8 cellular contexts compared by ENCODE assay signal in the genomic region with DNA sequence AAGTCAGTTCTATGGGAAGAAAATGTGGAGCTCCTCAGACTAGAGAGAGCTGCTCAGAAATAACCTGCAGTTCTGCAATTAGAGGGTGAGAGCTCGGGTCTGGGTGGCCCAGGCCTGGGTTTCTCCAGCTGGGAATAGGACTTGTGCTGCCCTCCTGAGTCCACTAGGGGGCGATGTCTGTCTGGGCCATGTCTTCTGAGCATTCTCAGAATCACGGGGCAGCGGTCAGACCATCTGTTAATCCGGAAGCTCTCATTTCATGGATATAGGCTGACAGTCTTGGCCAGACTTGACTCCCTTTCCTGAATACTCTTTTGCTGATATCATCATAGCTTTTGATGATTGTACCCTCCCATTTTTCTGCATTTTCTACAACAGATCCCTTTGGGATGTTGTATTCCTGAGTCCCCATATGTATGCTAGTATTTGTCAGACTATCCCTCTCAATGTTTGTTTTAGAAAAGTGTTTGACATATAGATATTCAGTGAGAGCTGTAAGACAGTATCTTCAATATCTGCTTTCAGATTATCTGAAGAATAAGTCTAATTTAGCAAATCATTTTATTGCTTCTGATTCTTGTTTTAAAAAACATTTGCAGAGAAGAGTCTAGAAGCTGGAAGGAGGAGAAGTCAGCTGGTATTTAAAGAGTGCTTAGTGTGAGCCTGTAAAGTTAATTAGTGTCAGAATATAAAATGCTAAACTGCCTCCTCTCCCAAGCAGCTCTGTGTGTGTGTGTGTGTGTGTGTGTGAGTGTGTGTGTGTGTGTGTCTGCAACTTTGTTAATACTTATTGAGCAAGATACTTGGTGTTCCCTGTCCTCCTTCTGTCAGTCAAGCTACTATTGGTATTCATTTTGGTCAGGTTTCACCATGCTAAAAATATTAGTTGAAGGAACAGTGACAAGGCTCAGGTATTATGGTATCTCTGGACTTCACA. TPM values are rescaled to one million over a fixed set of nuclear protein-coding genes. Genes with fewer than 3 reads are reported as not detected.
DNase-seq lines count a peak whose midpoint lies in the region; TF ChIP-seq lines count a peak whose summit lies in the region.

No MANE protein-coding gene starts in this region.

- H3F3A ChIP-seq in Loucy (ENCODE audit: low read depth), result no peaks in the 10 kb centered on the region

- H3K4me3 ChIP-seq in GM06990 (replicated peaks; ENCODE audit: low read depth, low read length) (no peak overlapping the region), Loucy (ENCODE audit: low read length, poor library complexity, severe bottlenecking) (no peak overlapping the region)

- DNase-seq in GM06990 (ENCODE audit: extremely low read depth, insufficient read length) (peak; percentile 16), HCEC 1CT (peak; percentile 93), SIG-M5 treated with dmso at 0.1 percent for 504 hours (lab: John Stamatoyannopoulos, UW; ENCODE audit: unreplicated experiment) (peak; percentile 86), head of caudate nucleus (peak; percentile 53 to 93 (median 78)), posterior cingulate gyrus (peak; percentile 45 to 95 (median 76)), ureter (ENCODE audit: low spot score) (peak; percentile 81)
- DNase-seq in activated naive CD4-positive, alpha-beta T cell treated with Interleukin-2 at 50 U/mL for 16 hours, result peak; percentile 75

- no peaks in the 10 kb centered on the region for H3K9me3 ChIP-seq in Loucy (ENCODE audit: insufficient read depth, low read depth, low read length)

- TF ChIP-seq CTCF in GM06990 (IDR thresholded peaks at IDR 0.05; ENCODE audit: insufficient read depth, low read length, poor library complexity, severe bottlenecking) (peak; percentile 98), Loucy (conservative IDR thresholded peaks at IDR 0.05; ENCODE audit: low read length) (peak; percentile 99)

- no peaks in the 10 kb centered on the region for H4K20me1 ChIP-seq in Loucy (ENCODE audit: insufficient read depth, low read length, poor library complexity, severe bottlenecking)

- no peaks in the 10 kb centered on the region for H3K27me3 ChIP-seq in GM06990 (replicated peaks; ENCODE audit: control insufficient read depth, insufficient read depth, low read length)
- H3K27me3 ChIP-seq in Loucy (ENCODE audit: insufficient read depth, low read length, poor library complexity, severe bottlenecking), result no peaks in the 10 kb centered on the region

- H3K9me2 ChIP-seq in Loucy (replicated peaks; ENCODE audit: low read depth, low read length), result no peaks in the 10 kb centered on the region

- H3K36me3 ChIP-seq in GM06990 (ENCODE audit: control insufficient read depth, insufficient read depth, low read length) (peaks cover 15% of the 10 kb centered on the region), Loucy (ENCODE audit: insufficient read depth, low read length) (peaks cover 68% of the 10 kb centered on the region; the same call in 1 of the 2 replicates)

- H3K4me2 ChIP-seq in Loucy (ENCODE audit: low read depth, low read length, poor library complexity, severe bottlenecking), result peak overlapping the region; percentile 43

- no peak overlapping the region for H2AFZ ChIP-seq in Loucy (ENCODE audit: low read length)

- H3K4me1 ChIP-seq in Loucy (ENCODE audit: insufficient read depth, low read length, poor library complexity, severe bottlenecking), result peaks cover 28% of the 10 kb centered on the region

- no peaks in the 10 kb centered on the region for H3K79me2 ChIP-seq in Loucy (ENCODE audit: insufficient read depth, low read length)

- intact Hi-C loops in head of caudate nucleus (cut with DNase I), result loop anchor here (10.0 kb wide), 1 partner anchor 311 kb away; no protein-coding TSS in a partner anchor
- intact Hi-C loops in posterior cingulate gyrus (cut with DNase I), result loop anchor here (1.0 to 5.0 kb wide), 3 partner anchors 39 to 119 kb away; partner anchors contain the start of gene STARD3NL

- peak overlapping the region; percentile 7 for H3K9ac ChIP-seq in Loucy (ENCODE audit: low read depth, low read length, poor library complexity, severe bottlenecking)

RNA-seq across cellular contexts. Expression of gene STARD3NL, which starts 38.0 kb away (rescaled TPM):
- 31.1 TPM for total RNA-seq in ureter

Comparison
In these comparisons a context has a peak if more than half of its experiments do, and no peak if none do; other contexts are left out.
1. DNase-seq: peak in every context shown above with its lines; median percentile 93 in HCEC 1CT; 86 in SIG-M5 treated with dmso at 0.1 percent for 504 hours; 81 in ureter; 78 in head of caudate nucleus; 76 in posterior cingulate gyrus; 75 in activated naive CD4-positive, alpha-beta T cell treated with Interleukin-2 at 50 U/mL for 16 hours; 16 in GM06990.